ENCODE assay signal across 1 cellular context in the genomic region with DNA sequence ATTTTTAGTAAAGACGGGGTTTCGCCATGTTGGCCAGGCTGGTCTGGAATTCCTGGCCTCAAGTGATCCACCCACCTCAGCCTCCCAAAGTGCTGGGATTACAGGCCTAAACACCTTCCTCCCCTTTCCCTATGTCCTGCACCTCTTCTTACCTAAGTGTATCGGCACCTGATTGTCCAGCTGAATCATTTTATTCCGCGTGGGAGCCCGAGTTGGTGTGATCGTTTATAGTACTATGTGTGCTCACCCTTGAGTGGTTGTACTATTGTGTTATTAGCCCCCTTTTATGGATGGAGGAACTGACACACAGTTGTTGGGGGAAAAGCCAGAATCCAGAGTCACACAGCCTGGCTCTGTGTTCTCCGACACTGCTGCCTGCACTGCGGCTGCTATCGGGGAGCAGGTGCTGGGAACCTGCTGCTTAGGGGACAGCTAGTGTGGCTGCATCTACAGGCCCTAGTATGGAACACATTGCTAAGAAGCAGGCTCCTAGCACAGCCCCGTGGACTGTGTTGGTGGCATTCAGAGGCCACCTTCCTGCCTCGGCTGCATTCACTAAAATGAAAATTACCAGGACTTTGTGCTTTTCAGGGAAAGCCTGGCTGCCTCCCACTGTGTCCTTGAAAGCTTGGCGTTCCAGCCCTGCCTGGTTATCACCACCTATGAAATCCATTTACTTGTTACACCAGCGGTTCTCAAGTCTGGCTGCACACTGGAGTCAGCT.
TF ChIP-seq lines count a peak whose summit lies in the region.

No MANE protein-coding gene starts in this region.

TF ChIP-seq in endothelial cell of umbilical vein, 7 proteins besides CTCF, POLR2A, EP300 and RAD21:
- TF ChIP-seq MYC (IDR thresholded peaks at IDR 0.05; ENCODE audit: low read depth, low read length), result no peak
- no peak for TF ChIP-seq FOS (IDR thresholded peaks at IDR 0.05; ENCODE audit: borderline replicate concordance, insufficient read depth, low read length)
- no peak for TF ChIP-seq POLR2AphosphoS5 (IDR thresholded peaks at IDR 0.05; ENCODE audit: insufficient read depth, low read depth, low read length)
- TF ChIP-seq, protein P1, sequence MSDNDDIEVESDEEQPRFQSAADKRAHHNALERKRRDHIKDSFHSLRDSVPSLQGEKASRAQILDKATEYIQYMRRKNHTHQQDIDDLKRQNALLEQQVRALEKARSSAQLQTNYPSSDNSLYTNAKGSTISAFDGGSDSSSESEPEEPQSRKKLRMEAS (IDR thresholded peaks at IDR 0.05; ENCODE audit: insufficient read depth, insufficient read length), result no peak
- no peak for TF ChIP-seq GATA2 (IDR thresholded peaks at IDR 0.05; ENCODE audit: insufficient read depth, insufficient read length, low read depth, low read length)
- TF ChIP-seq EZH2 (IDR thresholded peaks at IDR 0.05; ENCODE audit: borderline replicate concordance, low read depth, low read length, severe bottlenecking), result no peak
